14 cellular contexts compared by ENCODE assay signal in genomic region chr9:91305596-91305995, GRCh38. TPM values are rescaled to one million over a fixed set of nuclear protein-coding genes. Genes with fewer than 3 reads are reported as not detected.
DNase-seq lines count a peak whose midpoint lies in the region; ATAC-seq and TF ChIP-seq lines count a peak whose summit lies in the region.
"Had no signal": no experiment of that assay in that cellular context is flagged by ENCODE, and none has a peak within 500 bp of the region (broad histone marks: within the 10 kb centered on the region; RNA-seq: fewer than 3 reads in every experiment).

No MANE protein-coding gene starts in this region.

- in situ Hi-C loops in SK-MEL-5 (cut with HindIII; ENCODE audit: low pct_unique_long_range_greater_than_20kb, low sequenced_read_pairs) = no loop called here

- TF ChIP-seq CTCF in foreskin fibroblast (IDR thresholded peaks at IDR 0.05; ENCODE audit: low read depth, low read length) = no peak

- H3K4me3 Mint-ChIP-seq in activated naive CD8-positive, alpha-beta T cell = no peak overlapping the region
- no peak overlapping the region for H3K4me3 Mint-ChIP-seq in activated naive CD8-positive, alpha-beta T cell treated with anti-CD3 and anti-CD28 coated beads for 36 hours
- H3K4me3 Mint-ChIP-seq in memory B cell = no peak overlapping the region
- H3K4me3 Mint-ChIP-seq in stimulated activated naive B cell treated with anti-CD40 and anti-IgM and Interleukin-4, amounts not matched to agents 10 μg/mL and 1 μg/mL and 100 μg/mL, for 72 hours = no peak overlapping the region
- H3K4me3 Mint-ChIP-seq: H9 had no signal

- ATAC-seq in memory B cell (ENCODE audit: low read depth) (no peak), HG03354 (IDR thresholded peaks at IDR 0.05; ENCODE audit: poor library complexity, severe bottlenecking, unreplicated experiment) (no peak)
- no peak for ATAC-seq in stimulated activated naive B cell treated with anti-CD40 and anti-IgM and Interleukin-4, amounts not matched to agents 10 μg/mL and 1 μg/mL and 100 μg/mL, for 72 hours (replicated peaks)

- peak overlapping the region; percentile 4 for H3K27ac Mint-ChIP-seq in activated naive CD8-positive, alpha-beta T cell
- no peak overlapping the region for H3K27ac Mint-ChIP-seq in activated naive CD8-positive, alpha-beta T cell treated with anti-CD3 and anti-CD28 coated beads for 36 hours
- H3K27ac Mint-ChIP-seq in memory B cell = peak overlapping the region; percentile 56
- H3K27ac Mint-ChIP-seq in stimulated activated naive B cell treated with anti-CD40 and anti-IgM and Interleukin-4, amounts not matched to agents 10 μg/mL and 1 μg/mL and 100 μg/mL, for 72 hours = peak overlapping the region; percentile 4
- H3K27ac Mint-ChIP-seq: H9 had no signal

- H3K4me3 ChIP-seq in foreskin fibroblast (ENCODE audit: low read depth in 1 of 2, low read length in 2 of 2) = no peak overlapping the region

- H3K4me1 Mint-ChIP-seq in activated naive CD8-positive, alpha-beta T cell (ENCODE audit: low read depth) = peaks cover 12% of the 10 kb centered on the region
- peaks cover 6% of the 10 kb centered on the region for H3K4me1 Mint-ChIP-seq in activated naive CD8-positive, alpha-beta T cell treated with anti-CD3 and anti-CD28 coated beads for 36 hours
- peaks cover 25% of the 10 kb centered on the region for H3K4me1 Mint-ChIP-seq in memory B cell
- H3K4me1 Mint-ChIP-seq in stimulated activated naive B cell treated with anti-CD40 and anti-IgM and Interleukin-4, amounts not matched to agents 10 μg/mL and 1 μg/mL and 100 μg/mL, for 72 hours = peaks cover 23 to 37% of the 10 kb centered on the region in 2 donors

- H3K9me3 Mint-ChIP-seq in activated naive CD8-positive, alpha-beta T cell (ENCODE audit: low read depth) = no peaks in the 10 kb centered on the region
- H3K9me3 Mint-ChIP-seq in activated naive CD8-positive, alpha-beta T cell treated with anti-CD3 and anti-CD28 coated beads for 36 hours = no peaks in the 10 kb centered on the region
- no peaks in the 10 kb centered on the region for H3K9me3 Mint-ChIP-seq in memory B cell
- no peaks in the 10 kb centered on the region for H3K9me3 Mint-ChIP-seq in stimulated activated naive B cell treated with anti-CD40 and anti-IgM and Interleukin-4, amounts not matched to agents 10 μg/mL and 1 μg/mL and 100 μg/mL, for 72 hours
- H3K9me3 Mint-ChIP-seq: H9 had no signal

- no peak for DNase-seq in activated naive CD8-positive, alpha-beta T cell treated with anti-CD3 and anti-CD28 coated beads for 36 hours
- DNase-seq in SK-MEL-5 (ENCODE audit: low read depth, low spot score) (peak; percentile 81), memory B cell (ENCODE audit: low spot score in 2 of 2) (no peak), NCI-H1694 treated with DMSO at 0.1 percent for 48 hours (lab: John Stamatoyannopoulos, UW) (no peak), foreskin fibroblast (no peak)
- no peak for DNase-seq in stimulated activated naive B cell treated with anti-CD40 and anti-IgM and Interleukin-4, amounts not matched to agents 10 μg/mL and 1 μg/mL and 100 μg/mL, for 72 hours
- DNase-seq: DMS79 treated with DMSO at 0.1 percent for 48 hours, H9, NCI-H1105, NCI-H1930, NCI-H2171 treated with DMSO at 0.1 percent for 48 hours, NCI-H774 had no signal

- peaks cover 33% of the 10 kb centered on the region for H3K36me3 Mint-ChIP-seq in activated naive CD8-positive, alpha-beta T cell
- peaks cover 12% of the 10 kb centered on the region for H3K36me3 Mint-ChIP-seq in activated naive CD8-positive, alpha-beta T cell treated with anti-CD3 and anti-CD28 coated beads for 36 hours
- peaks cover 32% of the 10 kb centered on the region for H3K36me3 Mint-ChIP-seq in memory B cell
- peaks cover 57 to 66% of the 10 kb centered on the region in 2 donors for H3K36me3 Mint-ChIP-seq in stimulated activated naive B cell treated with anti-CD40 and anti-IgM and Interleukin-4, amounts not matched to agents 10 μg/mL and 1 μg/mL and 100 μg/mL, for 72 hours

- H3K27me3 Mint-ChIP-seq in activated naive CD8-positive, alpha-beta T cell = no peaks in the 10 kb centered on the region
- H3K27me3 Mint-ChIP-seq in activated naive CD8-positive, alpha-beta T cell treated with anti-CD3 and anti-CD28 coated beads for 36 hours = no peaks in the 10 kb centered on the region
- no peaks in the 10 kb centered on the region for H3K27me3 Mint-ChIP-seq in memory B cell
- H3K27me3 Mint-ChIP-seq in stimulated activated naive B cell treated with anti-CD40 and anti-IgM and Interleukin-4, amounts not matched to agents 10 μg/mL and 1 μg/mL and 100 μg/mL, for 72 hours = no peaks in the 10 kb centered on the region

RNA-seq across cellular contexts. Expression of gene AUH, which starts 56.1 kb away (rescaled TPM):
- total RNA-seq in activated naive CD8-positive, alpha-beta T cell treated with anti-CD3 and anti-CD28 coated beads for 36 hours = 10 to 100 TPM; 12.4 to 13.2 TPM
- 29.7 and 29.9 TPM in 2 replicates for total RNA-seq in SK-MEL-5 (2014; rRNA removed; shearing (Covaris generic))
- polyA plus RNA-seq in SK-MEL-5 (2015; cell fraction: cytosol; rRNA removed) = 18.0 and 19.0 TPM in 2 replicates
- polyA plus RNA-seq in SK-MEL-5 (2015; cell fraction: nucleus; rRNA removed) = 29.8 and 52.7 TPM in 2 replicates
